In the genomic region with DNA sequence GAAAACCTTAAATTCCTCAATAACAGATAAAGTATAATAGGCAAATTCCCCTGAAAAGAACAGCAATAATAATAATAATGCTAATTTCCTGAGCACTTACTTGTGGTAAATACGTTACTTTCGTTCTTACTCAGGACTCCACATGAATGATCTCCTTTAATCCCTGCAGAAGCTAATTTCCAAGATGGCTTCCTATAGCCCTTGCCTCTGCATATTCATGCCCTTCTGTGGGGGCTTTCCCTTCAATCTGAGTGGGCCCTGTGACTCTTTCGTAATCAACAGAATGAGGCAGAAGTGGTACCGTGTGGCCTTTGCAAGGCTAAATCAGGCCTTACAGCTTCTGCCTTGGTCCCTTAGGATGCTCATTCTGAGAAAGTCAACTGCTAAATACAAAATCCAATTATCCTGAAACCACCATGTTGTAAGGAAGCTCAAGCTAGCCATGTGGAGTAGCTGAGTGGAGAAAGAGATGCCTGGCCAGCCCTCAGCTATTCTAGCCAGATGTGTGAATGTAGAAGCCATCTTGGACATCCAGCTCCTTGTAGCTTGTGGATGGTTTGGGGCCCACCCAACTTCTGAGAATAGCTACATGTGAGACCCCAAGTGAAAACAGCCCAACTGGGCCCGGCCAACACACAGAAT, we compare ENCODE assay signal across 11 cellular contexts. TPM values are rescaled to one million over a fixed set of nuclear protein-coding genes. Genes with fewer than 3 reads are reported as not detected.
DNase-seq lines count a peak whose midpoint lies in the region; ATAC-seq and TF ChIP-seq lines count a peak whose summit lies in the region.
"Had no signal": no experiment of that assay in that cellular context is flagged by ENCODE, and none has a peak within 500 bp of the region (broad histone marks: within the 10 kb centered on the region; RNA-seq: fewer than 3 reads in every experiment).

No MANE protein-coding gene starts in this region.

- H3K36me3 Mint-ChIP-seq in activated naive CD8-positive, alpha-beta T cell treated with anti-CD3 and anti-CD28 coated beads for 36 hours, result peaks cover 6% of the 10 kb centered on the region
- H3K36me3 Mint-ChIP-seq: CD8-positive, alpha-beta memory T cell had no signal

- H3K27ac ChIP-seq in upper lobe of right lung, result peak overlapping the region; percentile 17

- TF ChIP-seq CTCF in upper lobe of right lung (IDR thresholded peaks at IDR 0.05), result no peak

- peak; percentile 55 for DNase-seq in stimulated activated CD4-positive, alpha-beta T cell treated with anti-CD3 and anti-CD28 coated beads, Interleukin-1b, Interleukin-23, amount 100 ng/mL, for 48 hours
- no peak for DNase-seq in stimulated activated CD4-positive, alpha-beta T cell treated with anti-CD3 and anti-CD28 coated beads, Interleukin-4, amount 100 ng/mL, for 1 hour
- peak; percentile 68 for DNase-seq in activated naive CD8-positive, alpha-beta T cell treated with anti-CD3 and anti-CD28 coated beads for 36 hours
- DNase-seq in upper lobe of right lung, result no peak
- DNase-seq in ureter (ENCODE audit: low spot score), result no peak
- DNase-seq in midbrain (lab: John Stamatoyannopoulos, UW), result no peak
- DNase-seq: activated CD8-positive, alpha-beta memory T cell treated with anti-CD3 and anti-CD28 coated beads, Interleukin-2, amount 50 U/mL, for 48 hours; CD8-positive, alpha-beta memory T cell had no signal

- H3K27ac Mint-ChIP-seq in activated naive CD8-positive, alpha-beta T cell treated with anti-CD3 and anti-CD28 coated beads for 36 hours, result peak overlapping the region; percentile 81

- peaks cover 13% of the 10 kb centered on the region for H3K27me3 Mint-ChIP-seq in activated naive CD8-positive, alpha-beta T cell treated with anti-CD3 and anti-CD28 coated beads for 36 hours

- peaks cover 50% of the 10 kb centered on the region for H3K4me1 ChIP-seq in upper lobe of right lung

- H3K27me3 ChIP-seq in upper lobe of right lung, result no peaks in the 10 kb centered on the region

- H3K4me3 ChIP-seq in upper lobe of right lung, result no peak overlapping the region
- H3K4me3 ChIP-seq: K562 had no signal

- H3K36me3 ChIP-seq in upper lobe of right lung, result no peaks in the 10 kb centered on the region

- H3K9me3 Mint-ChIP-seq in activated naive CD8-positive, alpha-beta T cell treated with anti-CD3 and anti-CD28 coated beads for 36 hours, result no peaks in the 10 kb centered on the region
- H3K9me3 Mint-ChIP-seq: CD8-positive, alpha-beta memory T cell had no signal

- ATAC-seq in HG03175 (IDR thresholded peaks at IDR 0.05; ENCODE audit: unreplicated experiment), result peak; percentile 65
- no peak for ATAC-seq in upper lobe of right lung
- no peak for ATAC-seq in GM19467 (IDR thresholded peaks at IDR 0.05; ENCODE audit: unreplicated experiment)
- ATAC-seq: K562 had no signal

- H3K9me3 ChIP-seq in upper lobe of right lung, result no peaks in the 10 kb centered on the region

- peaks cover 49% of the 10 kb centered on the region for H3K4me1 Mint-ChIP-seq in activated naive CD8-positive, alpha-beta T cell treated with anti-CD3 and anti-CD28 coated beads for 36 hours

- H3K4me3 Mint-ChIP-seq in activated naive CD8-positive, alpha-beta T cell treated with anti-CD3 and anti-CD28 coated beads for 36 hours, result peak overlapping the region; percentile 26

- intact Hi-C loops in upper lobe of right lung (cut with DNase I), result no loop called here

RNA-seq across cellular contexts. Expression of gene MCUR1, which starts 50.5 kb away (rescaled TPM):
- 10 to 100 TPM; 42.1 to 45.5 TPM for total RNA-seq in activated naive CD8-positive, alpha-beta T cell treated with anti-CD3 and anti-CD28 coated beads for 36 hours
- 35.0 TPM for total RNA-seq in upper lobe of right lung
- total RNA-seq in ureter, result 19.3 TPM

RNA-seq across cellular contexts. Expression of gene RANBP9, which starts 52.2 kb away (rescaled TPM):
- 10 to 100 TPM; 54.9 to 56.5 TPM for total RNA-seq in activated naive CD8-positive, alpha-beta T cell treated with anti-CD3 and anti-CD28 coated beads for 36 hours
- 38.5 TPM for total RNA-seq in upper lobe of right lung
- total RNA-seq in ureter, result 41.7 TPM

Comparison
In these comparisons a context has a peak if more than half of its experiments do, and no peak if none do; other contexts are left out.
1. DNase-seq: peak in stimulated activated CD4-positive, alpha-beta T cell treated with anti-CD3 and anti-CD28 coated beads, Interleukin-1b, Interleukin-23, amount 100 ng/mL, for 48 hours (single experiment) and activated naive CD8-positive, alpha-beta T cell treated with anti-CD3 and anti-CD28 coated beads for 36 hours (single experiment); none in stimulated activated CD4-positive, alpha-beta T cell treated with anti-CD3 and anti-CD28 coated beads, Interleukin-4, amount 100 ng/mL, for 1 hour (single experiment), upper lobe of right lung (single experiment), ureter (single experiment) and midbrain (single experiment).